In the genomic region with DNA sequence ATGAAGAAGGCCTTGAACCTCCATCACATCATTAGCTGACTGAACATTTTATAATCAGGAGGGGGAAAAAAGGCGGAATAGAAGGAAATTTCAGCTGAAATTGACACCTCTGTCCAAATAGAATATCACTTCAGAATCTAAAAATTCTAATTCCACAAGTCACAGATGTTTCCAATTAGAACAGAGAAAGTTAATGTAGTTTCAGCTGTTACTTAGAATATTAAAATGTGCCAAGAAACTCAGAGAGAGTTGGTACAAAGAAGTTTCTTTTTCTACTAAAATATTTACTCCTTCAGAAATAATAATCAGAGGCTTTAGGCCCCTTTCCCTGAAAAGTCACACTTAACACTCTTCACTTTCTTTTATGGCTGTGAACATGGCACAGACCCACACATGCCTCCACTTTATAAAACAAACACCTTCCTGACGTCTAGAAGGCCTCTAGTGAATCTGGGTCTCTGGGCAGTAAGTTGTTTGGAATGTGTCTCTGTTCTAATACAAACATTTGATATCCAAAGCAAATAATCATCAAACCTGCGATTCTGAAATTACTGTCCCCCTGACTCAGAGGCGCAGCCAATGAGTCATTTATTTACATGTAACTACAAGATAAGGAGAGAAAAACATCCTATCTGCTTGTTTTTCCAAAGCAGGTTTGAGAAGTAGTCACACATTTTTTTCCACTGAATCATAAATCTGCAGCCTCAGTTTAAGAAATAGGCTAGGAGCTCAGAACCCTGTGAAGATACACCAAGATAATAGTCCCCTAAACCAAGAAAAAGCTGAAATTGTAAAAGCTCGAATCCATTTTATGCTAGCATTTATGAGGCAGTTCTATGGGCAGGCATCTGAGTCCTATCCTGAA, we compare ENCODE assay signal across 8 cellular contexts.
DNase-seq lines count a peak whose midpoint lies in the region; ATAC-seq, FAIRE-seq and TF ChIP-seq lines count a peak whose summit lies in the region.

No MANE protein-coding gene starts in this region.

- in situ Hi-C loops in astrocyte of the cerebellum (cut with HindIII; ENCODE audit: low sequenced_read_pairs), result no loop called here

- H3K27me3 ChIP-seq in upper lobe of right lung (no peaks in the 10 kb centered on the region), small intestine (ENCODE audit: control insufficient read depth in 2 of 2, insufficient read depth in 2 of 2, low read length in 2 of 2) (no peaks in the 10 kb centered on the region)

- H3K9me3 ChIP-seq in upper lobe of right lung (no peaks in the 10 kb centered on the region), small intestine (ENCODE audit: control insufficient read depth, low read depth) (no peaks in the 10 kb centered on the region)

- H3K4me3 ChIP-seq in astrocyte of the cerebellum (ENCODE audit: low read depth, low read length) (no peak overlapping the region), upper lobe of right lung (no peak overlapping the region), small intestine (ENCODE audit: low read depth in 1 of 2, low read length in 2 of 2) (no peak overlapping the region)

- CTCF ChIA-PET in activated CD8-positive, alpha-beta memory T cell treated with anti-CD3 and anti-CD28 coated beads, Interleukin-2, amount 10 ng/mL, durations not matched to agents 7 days and 5 days (lab: Charles Lee), result no interaction called here

- no peaks in the 10 kb centered on the region for H3K36me3 ChIP-seq in upper lobe of right lung
- no peaks in the 10 kb centered on the region for H3K36me3 ChIP-seq in small intestine (ENCODE audit: control insufficient read depth in 2 of 2, insufficient read depth in 2 of 2, low read length in 2 of 2)

- H3K4me1 ChIP-seq in upper lobe of right lung (peaks cover 29% of the 10 kb centered on the region), small intestine (ENCODE audit: control insufficient read depth in 2 of 2, insufficient read depth in 1 of 2, low read depth in 1 of 2, low read length in 1 of 2) (peaks cover 0 to 7% of the 10 kb centered on the region in 2 donors)

- DNase-seq in activated naive CD8-positive, alpha-beta T cell treated with anti-CD3 and anti-CD28 coated beads, Interleukin-2, amount 50 U/mL, for 24 hours, result no peak
- DNase-seq in activated naive CD8-positive, alpha-beta T cell treated with anti-CD3 and anti-CD28 coated beads for 36 hours, result no peak
- peak; percentile 74 for DNase-seq in astrocyte of the cerebellum (ENCODE audit: low read depth)
- DNase-seq in left lobe of liver (ENCODE audit: low spot score), result no peak
- DNase-seq in upper lobe of right lung, result no peak
- no peak for DNase-seq in activated CD8-positive, alpha-beta memory T cell treated with anti-CD3 and anti-CD28 coated beads, Interleukin-2, amount 10 ng/mL, durations not matched to agents 7 days and 5 days
- DNase-seq in small intestine, result no peak

- H3K27me3 Mint-ChIP-seq in activated naive CD8-positive, alpha-beta T cell treated with anti-CD3 and anti-CD28 coated beads, Interleukin-2, amount 50 U/mL, for 24 hours, result peaks cover 3% of the 10 kb centered on the region
- H3K27me3 Mint-ChIP-seq in activated naive CD8-positive, alpha-beta T cell treated with anti-CD3 and anti-CD28 coated beads for 36 hours, result peaks cover 9% of the 10 kb centered on the region
- peaks cover 3% of the 10 kb centered on the region for H3K27me3 Mint-ChIP-seq in activated CD8-positive, alpha-beta memory T cell treated with anti-CD3 and anti-CD28 coated beads, Interleukin-2, amount 10 ng/mL, durations not matched to agents 7 days and 5 days

- H3K9me3 Mint-ChIP-seq in activated naive CD8-positive, alpha-beta T cell treated with anti-CD3 and anti-CD28 coated beads, Interleukin-2, amount 50 U/mL, for 24 hours, result peaks cover 15% of the 10 kb centered on the region
- H3K9me3 Mint-ChIP-seq in activated naive CD8-positive, alpha-beta T cell treated with anti-CD3 and anti-CD28 coated beads for 36 hours, result peaks cover 20% of the 10 kb centered on the region
- H3K9me3 Mint-ChIP-seq in activated CD8-positive, alpha-beta memory T cell treated with anti-CD3 and anti-CD28 coated beads, Interleukin-2, amount 10 ng/mL, durations not matched to agents 7 days and 5 days (ENCODE audit: low read depth), result peaks cover 2% of the 10 kb centered on the region

- TF ChIP-seq CTCF in astrocyte of the cerebellum (IDR thresholded peaks at IDR 0.05; ENCODE audit: low read depth, low read length, missing control alignments) (no peak), upper lobe of right lung (IDR thresholded peaks at IDR 0.05) (no peak)

- no peak overlapping the region for H3K4me3 Mint-ChIP-seq in activated naive CD8-positive, alpha-beta T cell treated with anti-CD3 and anti-CD28 coated beads, Interleukin-2, amount 50 U/mL, for 24 hours
- H3K4me3 Mint-ChIP-seq in activated naive CD8-positive, alpha-beta T cell treated with anti-CD3 and anti-CD28 coated beads for 36 hours, result no peak overlapping the region
- no peak overlapping the region for H3K4me3 Mint-ChIP-seq in activated CD8-positive, alpha-beta memory T cell treated with anti-CD3 and anti-CD28 coated beads, Interleukin-2, amount 10 ng/mL, durations not matched to agents 7 days and 5 days

- ATAC-seq in activated naive CD8-positive, alpha-beta T cell treated with anti-CD3 and anti-CD28 coated beads, Interleukin-2, amount 50 U/mL, for 24 hours, result no peak
- ATAC-seq in left lobe of liver (peak; percentile 68), upper lobe of right lung (peak; percentile 86), GM18909 (IDR thresholded peaks at IDR 0.05; ENCODE audit: poor library complexity, unreplicated experiment) (no peak)
- ATAC-seq in activated CD8-positive, alpha-beta memory T cell treated with anti-CD3 and anti-CD28 coated beads, Interleukin-2, amount 10 ng/mL, durations not matched to agents 7 days and 5 days, result no peak

- H3K27ac ChIP-seq in upper lobe of right lung (peak overlapping the region; percentile 34), small intestine (ENCODE audit: low read depth in 1 of 2, low read length in 1 of 2) (no peak overlapping the region)

- intact Hi-C loops in upper lobe of right lung (cut with DNase I), result no loop called here

- peaks cover 2% of the 10 kb centered on the region for H3K36me3 Mint-ChIP-seq in activated naive CD8-positive, alpha-beta T cell treated with anti-CD3 and anti-CD28 coated beads, Interleukin-2, amount 50 U/mL, for 24 hours (ENCODE audit: low read depth)
- peaks cover 26% of the 10 kb centered on the region for H3K36me3 Mint-ChIP-seq in activated naive CD8-positive, alpha-beta T cell treated with anti-CD3 and anti-CD28 coated beads for 36 hours
- H3K36me3 Mint-ChIP-seq in activated CD8-positive, alpha-beta memory T cell treated with anti-CD3 and anti-CD28 coated beads, Interleukin-2, amount 10 ng/mL, durations not matched to agents 7 days and 5 days, result peaks cover 1% of the 10 kb centered on the region

- H3K4me1 Mint-ChIP-seq in activated naive CD8-positive, alpha-beta T cell treated with anti-CD3 and anti-CD28 coated beads, Interleukin-2, amount 50 U/mL, for 24 hours, result peaks cover 5% of the 10 kb centered on the region
- peaks cover 4% of the 10 kb centered on the region for H3K4me1 Mint-ChIP-seq in activated naive CD8-positive, alpha-beta T cell treated with anti-CD3 and anti-CD28 coated beads for 36 hours
- H3K4me1 Mint-ChIP-seq in activated CD8-positive, alpha-beta memory T cell treated with anti-CD3 and anti-CD28 coated beads, Interleukin-2, amount 10 ng/mL, durations not matched to agents 7 days and 5 days, result no peaks in the 10 kb centered on the region

- FAIRE-seq in small intestine (lab: Jason Lieb, UNC), result no peak

- 27 to 36% (median 33%) methylated on average over 5 of the region's 5 CpGs for WGBS in small intestine, 3 donors

- H3K27ac Mint-ChIP-seq in activated naive CD8-positive, alpha-beta T cell treated with anti-CD3 and anti-CD28 coated beads, Interleukin-2, amount 50 U/mL, for 24 hours, result peak overlapping the region; percentile 28
- H3K27ac Mint-ChIP-seq in activated naive CD8-positive, alpha-beta T cell treated with anti-CD3 and anti-CD28 coated beads for 36 hours, result no peak overlapping the region
- H3K27ac Mint-ChIP-seq in activated CD8-positive, alpha-beta memory T cell treated with anti-CD3 and anti-CD28 coated beads, Interleukin-2, amount 10 ng/mL, durations not matched to agents 7 days and 5 days, result no peak overlapping the region

Comparison
In these comparisons a context has a peak if more than half of its experiments do, and no peak if none do; other contexts are left out.
1. ATAC-seq: peak in left lobe of liver (single experiment) and upper lobe of right lung (single experiment); none in activated naive CD8-positive, alpha-beta T cell treated with anti-CD3 and anti-CD28 coated beads, Interleukin-2, amount 50 U/mL, for 24 hours (single experiment), GM18909 (single experiment) and activated CD8-positive, alpha-beta memory T cell treated with anti-CD3 and anti-CD28 coated beads, Interleukin-2, amount 10 ng/mL, durations not matched to agents 7 days and 5 days (single experiment).